Comparison of ENCODE assay signal across 15 cellular contexts in the genomic region with DNA sequence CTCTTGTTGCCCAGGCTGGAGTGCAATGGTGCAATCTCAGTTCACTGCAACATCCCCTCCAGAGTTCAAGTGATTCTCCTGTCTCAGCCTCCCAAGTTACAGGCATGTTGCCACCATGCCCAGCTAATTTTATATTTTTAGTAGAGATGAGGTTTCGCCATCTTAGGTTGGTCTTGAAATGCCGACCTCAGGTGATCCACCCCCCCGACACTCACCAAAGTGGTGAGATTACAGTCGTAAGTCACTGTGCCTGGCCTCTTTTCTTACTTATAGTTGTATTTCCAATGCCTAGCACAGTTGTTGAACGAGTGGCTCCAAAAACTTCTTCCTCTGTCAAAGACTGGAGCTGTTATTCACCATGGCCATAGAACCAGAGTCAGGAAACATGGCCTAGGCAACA. TPM values are rescaled to one million over a fixed set of nuclear protein-coding genes. Genes with fewer than 3 reads are reported as not detected.
DNase-seq lines count a peak whose midpoint lies in the region; ATAC-seq and TF ChIP-seq lines count a peak whose summit lies in the region.
"Had no signal": no experiment of that assay in that cellular context is flagged by ENCODE, and none has a peak within 500 bp of the region (broad histone marks: within the 10 kb centered on the region; RNA-seq: fewer than 3 reads in every experiment).

No MANE protein-coding gene starts in this region.

- ATAC-seq in activated naive CD8-positive, alpha-beta T cell treated with anti-CD3 and anti-CD28 coated beads, Interleukin-2, amount 10 ng/mL, durations not matched to agents 7 days and 5 days (ENCODE audit: low read depth): no peak
- ATAC-seq: sciatic nerve had no signal

- no peak overlapping the region for H3K27ac ChIP-seq in effector memory CD4-positive, alpha-beta T cell (ENCODE audit: insufficient read depth, low read length, poor library complexity, severe bottlenecking)

- no peak overlapping the region for H3K4me3 Mint-ChIP-seq in HFFc6
- peak overlapping the region; percentile 15 for H3K4me3 Mint-ChIP-seq in activated naive CD8-positive, alpha-beta T cell treated with anti-CD3 and anti-CD28 coated beads, Interleukin-2, amount 10 ng/mL, durations not matched to agents 7 days and 5 days
- H3K4me3 Mint-ChIP-seq: activated naive CD4-positive, alpha-beta T cell treated with anti-CD3 and anti-CD28 coated beads, Interleukin-2, amount 10 ng/mL, durations not matched to agents 7 days and 5 days had no signal

- H3K27me3 Mint-ChIP-seq in HFFc6 (ENCODE audit: insufficient read depth): peaks cover 2% of the 10 kb centered on the region; the same call in 1 of the 2 replicates
- H3K27me3 Mint-ChIP-seq in activated naive CD8-positive, alpha-beta T cell treated with anti-CD3 and anti-CD28 coated beads, Interleukin-2, amount 10 ng/mL, durations not matched to agents 7 days and 5 days: no peaks in the 10 kb centered on the region

- H3K4me1 ChIP-seq in effector memory CD4-positive, alpha-beta T cell (ENCODE audit: control insufficient read depth, insufficient read depth, low read length, poor library complexity, severe bottlenecking): peaks cover 12% of the 10 kb centered on the region

- no peaks in the 10 kb centered on the region for H3K36me3 ChIP-seq in effector memory CD4-positive, alpha-beta T cell (ENCODE audit: control insufficient read depth, insufficient read depth, low read length)

- H3K9me3 Mint-ChIP-seq in HFFc6: no peaks in the 10 kb centered on the region
- no peaks in the 10 kb centered on the region for H3K9me3 Mint-ChIP-seq in activated naive CD8-positive, alpha-beta T cell treated with anti-CD3 and anti-CD28 coated beads, Interleukin-2, amount 10 ng/mL, durations not matched to agents 7 days and 5 days
- H3K9me3 Mint-ChIP-seq: activated naive CD4-positive, alpha-beta T cell treated with anti-CD3 and anti-CD28 coated beads, Interleukin-2, amount 10 ng/mL, durations not matched to agents 7 days and 5 days had no signal

- DNase-seq in activated T-cell treated with anti-CD3 and anti-CD28 coated beads for 48 hours (ENCODE audit: low read depth): peak; percentile 36
- no peak for DNase-seq in activated T-cell treated with anti-CD3 and anti-CD28 coated beads, Interleukin-2, amount 50 U/mL, for 1 hour
- DNase-seq in HFFc6: no peak
- DNase-seq in activated naive CD8-positive, alpha-beta T cell treated with anti-CD3 and anti-CD28 coated beads, Interleukin-2, amount 10 ng/mL, durations not matched to agents 7 days and 5 days: no peak
- peak; percentile 58 for DNase-seq in stimulated activated CD8-positive, alpha-beta memory T cell treated with anti-CD3 and anti-CD28 coated beads, Interleukin-4, amount 100 ng/mL, for 48 hours
- DNase-seq in NCI-H774 (lab: John Stamatoyannopoulos, UW): no peak
- no peak for DNase-seq in effector memory CD4-positive, alpha-beta T cell
- DNase-seq in NK-92 treated with Interleukin-12 subunit alpha and Interleukin-12 subunit beta, amount 100 ng/mL, for 24 hours (lab: John Stamatoyannopoulos, UW): no peak
- DNase-seq: activated naive CD4-positive, alpha-beta T cell treated with anti-CD3 and anti-CD28 coated beads, Interleukin-2, amount 10 ng/mL, durations not matched to agents 7 days and 5 days; effector CD4-positive, alpha-beta T cell; midbrain; NCI-H1105 treated with DMSO at 0.1 percent for 48 hours; NCI-H2171; nucleus accumbens had no signal

- H3K27me3 ChIP-seq in effector memory CD4-positive, alpha-beta T cell (replicated peaks; ENCODE audit: control insufficient read depth, insufficient read depth, low read length, poor library complexity, severe bottlenecking): no peaks in the 10 kb centered on the region

- peak overlapping the region; percentile 74 for H3K27ac Mint-ChIP-seq in HFFc6
- H3K27ac Mint-ChIP-seq in activated naive CD8-positive, alpha-beta T cell treated with anti-CD3 and anti-CD28 coated beads, Interleukin-2, amount 10 ng/mL, durations not matched to agents 7 days and 5 days: peak overlapping the region; percentile 39
- H3K27ac Mint-ChIP-seq: activated naive CD4-positive, alpha-beta T cell treated with anti-CD3 and anti-CD28 coated beads, Interleukin-2, amount 10 ng/mL, durations not matched to agents 7 days and 5 days had no signal

- no peak overlapping the region for H3K4me3 ChIP-seq in effector memory CD4-positive, alpha-beta T cell (ENCODE audit: insufficient read depth, low read depth, low read length, poor library complexity, severe bottlenecking)

- POLR2A ChIA-PET in activated naive CD8-positive, alpha-beta T cell treated with anti-CD3 and anti-CD28 coated beads, Interleukin-2, amount 10 ng/mL, durations not matched to agents 7 days and 5 days (lab: Charles Lee): interaction anchor here (0.9 kb wide), 1 partner anchor 48 kb away, joined by 4 read pairs; no protein-coding TSS in a partner anchor

- TF ChIP-seq CTCF in HFFc6 (IDR thresholded peaks at IDR 0.05): no peak

- peaks cover 33% of the 10 kb centered on the region for H3K36me3 Mint-ChIP-seq in HFFc6 (ENCODE audit: low read depth)
- H3K36me3 Mint-ChIP-seq in activated naive CD8-positive, alpha-beta T cell treated with anti-CD3 and anti-CD28 coated beads, Interleukin-2, amount 10 ng/mL, durations not matched to agents 7 days and 5 days: peaks cover 23% of the 10 kb centered on the region

- peaks cover 80% of the 10 kb centered on the region for H3K4me1 Mint-ChIP-seq in HFFc6 (ENCODE audit: low read depth)
- peaks cover 50% of the 10 kb centered on the region for H3K4me1 Mint-ChIP-seq in activated naive CD8-positive, alpha-beta T cell treated with anti-CD3 and anti-CD28 coated beads, Interleukin-2, amount 10 ng/mL, durations not matched to agents 7 days and 5 days

- H3K9me3 ChIP-seq in effector memory CD4-positive, alpha-beta T cell (ENCODE audit: control insufficient read depth, low read length): no peaks in the 10 kb centered on the region

RNA-seq across cellular contexts. Expression of a gene that starts 6.7 kb away (rescaled TPM):
- total RNA-seq in HFFc6 (2021; fragmentation: NEBNext Ultra II Directional; extraction: Animal tissue kit (Norgen Biotek cat#: 25700)): 10 to 100 TPM; 30.5 to 34.5 (median 32.2) TPM
- total RNA-seq in activated naive CD8-positive, alpha-beta T cell treated with anti-CD3 and anti-CD28 coated beads, Interleukin-2, amount 10 ng/mL, durations not matched to agents 7 days and 5 days: 10 to 100 TPM; 50.0 to 55.0 TPM

Comparison
In these comparisons a context has a peak if more than half of its experiments do, and no peak if none do; other contexts are left out.
1. DNase-seq: peak in activated T-cell treated with anti-CD3 and anti-CD28 coated beads for 48 hours (single experiment) and stimulated activated CD8-positive, alpha-beta memory T cell treated with anti-CD3 and anti-CD28 coated beads, Interleukin-4, amount 100 ng/mL, for 48 hours (single experiment); none in activated T-cell treated with anti-CD3 and anti-CD28 coated beads, Interleukin-2, amount 50 U/mL, for 1 hour (single experiment), HFFc6 (single experiment), activated naive CD8-positive, alpha-beta T cell treated with anti-CD3 and anti-CD28 coated beads, Interleukin-2, amount 10 ng/mL, durations not matched to agents 7 days and 5 days (single experiment), NCI-H774 (single experiment), effector memory CD4-positive, alpha-beta T cell (0 of 3) and NK-92 treated with Interleukin-12 subunit alpha and Interleukin-12 subunit beta, amount 100 ng/mL, for 24 hours (single experiment).